In genomic region chr11:122089111-122089510, GRCh38 we compare ENCODE assay signal across 28 cellular contexts. TPM values are rescaled to one million over a fixed set of nuclear protein-coding genes. Genes with fewer than 3 reads are reported as not detected.
DNase-seq lines count a peak whose midpoint lies in the region; ATAC-seq and TF ChIP-seq lines count a peak whose summit lies in the region.
"Had no signal": no experiment of that assay in that cellular context is flagged by ENCODE, and none has a peak within 500 bp of the region (broad histone marks: within the 10 kb centered on the region; RNA-seq: fewer than 3 reads in every experiment).

No MANE protein-coding gene starts in this region.

- peaks cover 27 to 32% of the 10 kb centered on the region in 2 donors for H3K4me1 ChIP-seq in thyroid gland
- H3K4me1 ChIP-seq: pancreas, Peyer's patch, spleen had no signal

- no peak for TF ChIP-seq POLR2A in thyroid gland (IDR thresholded peaks at IDR 0.05)

- no peak overlapping the region for H3K4me3 Mint-ChIP-seq in chondrocyte (ENCODE audit: unreplicated experiment)
- H3K4me3 Mint-ChIP-seq: activated T-cell treated with anti-CD3 and anti-CD28 coated beads, Interleukin-2, amount 50 U/mL, for 24 hours; CD4-positive, CD25-positive, alpha-beta regulatory T cell; natural killer cell had no signal

- no peaks in the 10 kb centered on the region for H3K9me3 ChIP-seq in thyroid gland
- H3K9me3 ChIP-seq: adrenal gland, pancreas, Peyer's patch, spleen had no signal

- H3K27me3 Mint-ChIP-seq in chondrocyte (ENCODE audit: low read depth) = no peaks in the 10 kb centered on the region

- intact Hi-C loops in thyroid gland (cut with DNase I) = loop anchor here (5.0 kb wide), 1 partner anchor 427 kb away; no protein-coding TSS in a partner anchor

- H3K27ac ChIP-seq in thyroid gland = peak overlapping the region; percentile 24 to 63 (median 52)
- H3K27ac ChIP-seq: adrenal gland, pancreas, Peyer's patch, spleen, WERI-Rb-1 had no signal

- peaks cover 0 to 2% of the 10 kb centered on the region in 2 donors for H3K36me3 ChIP-seq in thyroid gland
- H3K36me3 ChIP-seq: adrenal gland, pancreas, Peyer's patch, spleen, WERI-Rb-1 had no signal

- peak; percentile 45 for DNase-seq in M059J (ENCODE audit: low read depth)
- no peak for DNase-seq in chondrocyte (ENCODE audit: low spot score)
- DNase-seq in kidney tubule cell (ENCODE audit: low spot score) = peak; percentile 49
- peak; percentile 17 to 21 for DNase-seq in thyroid gland
- DNase-seq in ACHN = no peak
- no peak for DNase-seq in stimulated activated CD4-positive, alpha-beta T cell treated with anti-CD3 and anti-CD28 coated beads, Interleukin-1b, Interleukin-23, amount 100 ng/mL, for 48 hours
- DNase-seq: activated CD4-positive, alpha-beta T cell treated with anti-CD3 and anti-CD28 coated beads for 48 hours; activated T-cell treated with anti-CD3 and anti-CD28 coated beads, Interleukin-2, amount 50 U/mL, for 24 hours; adrenal gland; CD4-positive, CD25-positive, alpha-beta regulatory T cell; cortex of kidney; DMS 273 treated with DMSO at 0.1 percent for 48 hours; H7; islet precursor cell; natural killer cell; NCI-H1048; NCI-H1694 treated with DMSO at 0.1 percent for 48 hours; NCI-H524 treated with DMSO at 0.1 percent for 48 hours; pancreas; Peyer's patch; spleen; stimulated activated CD4-positive, alpha-beta T cell treated with anti-CD3 and anti-CD28 coated beads, Interleukin-4, amount 100 ng/mL, for 1 hour; SW 1271; T1000; WERI-Rb-1 had no signal

- peaks cover 10% of the 10 kb centered on the region for H3K9me3 Mint-ChIP-seq in chondrocyte (ENCODE audit: low read depth)
- H3K9me3 Mint-ChIP-seq: activated T-cell treated with anti-CD3 and anti-CD28 coated beads, Interleukin-2, amount 50 U/mL, for 24 hours had no signal

- in situ Hi-C loops in ACHN (cut with HindIII; ENCODE audit: low pct_ligation_motif_present, low pct_unique_long_range_greater_than_20kb, low sequenced_read_pairs) = no loop called here

- H3K27ac Mint-ChIP-seq in chondrocyte (ENCODE audit: unreplicated experiment) = peak overlapping the region; percentile 46
- H3K27ac Mint-ChIP-seq: activated T-cell treated with anti-CD3 and anti-CD28 coated beads, Interleukin-2, amount 50 U/mL, for 24 hours; CD4-positive, CD25-positive, alpha-beta regulatory T cell; natural killer cell had no signal

- H3K4me3 ChIP-seq in thyroid gland (replicated peaks in 1 of 3) = no peak overlapping the region
- H3K4me3 ChIP-seq: adrenal gland, pancreas, Peyer's patch, spleen had no signal

- peaks cover 73% of the 10 kb centered on the region for H3K4me1 Mint-ChIP-seq in chondrocyte (ENCODE audit: low read depth)
- H3K4me1 Mint-ChIP-seq: CD4-positive, CD25-positive, alpha-beta regulatory T cell; natural killer cell had no signal

- H3K36me3 Mint-ChIP-seq in chondrocyte (ENCODE audit: low read depth) = peaks cover 31% of the 10 kb centered on the region
- H3K36me3 Mint-ChIP-seq: CD4-positive, CD25-positive, alpha-beta regulatory T cell; natural killer cell had no signal

- no peaks in the 10 kb centered on the region for H3K27me3 ChIP-seq in thyroid gland
- H3K27me3 ChIP-seq: adrenal gland, pancreas, Peyer's patch had no signal

- 15 to 18% methylated on average over 1 of the region's 1 CpG for WGBS in thyroid gland, 2 donors

- TF ChIP-seq CTCF in chondrocyte (IDR thresholded peaks at IDR 0.05) = no peak
- TF ChIP-seq CTCF in thyroid gland (IDR thresholded peaks at IDR 0.05) = no peak

- ATAC-seq in GM21576 (IDR thresholded peaks at IDR 0.05; ENCODE audit: unreplicated experiment) = no peak
- ATAC-seq: natural killer cell, pancreas had no signal

RNA-seq across cellular contexts. Expression of gene BLID, which starts 26.9 kb away (rescaled TPM):
- 0.39 and 0.74 TPM in 2 replicates for total RNA-seq in M059J (2014; rRNA removed; shearing (Covaris generic))
- total RNA-seq in chondrocyte = 0.35 to 0.68 TPM (median 0.41 TPM) in 3 replicates
- total RNA-seq in thyroid gland = 10 to 100 TPM in 1 of 4 donors, 1 to 10 TPM in 3; 4.8 to 11.5 (median 7.4) TPM
- total RNA-seq: activated CD8-positive, alpha-beta memory T cell treated with anti-CD3 and anti-CD28 coated beads for 36 hours; bronchial epithelial cell; CD4-positive, CD25-positive, alpha-beta regulatory T cell; H7; natural killer cell; pancreas; Peyer's patch had no signal

Comparison
In these comparisons a context has a peak if more than half of its experiments do, and no peak if none do; other contexts are left out.
1. DNase-seq: peak in M059J (single experiment), kidney tubule cell (single experiment) and thyroid gland (2 of 2); none in chondrocyte (single experiment), ACHN (single experiment) and stimulated activated CD4-positive, alpha-beta T cell treated with anti-CD3 and anti-CD28 coated beads, Interleukin-1b, Interleukin-23, amount 100 ng/mL, for 48 hours (single experiment).